ENCODE assay signal across 7 cellular contexts in the genomic region with DNA sequence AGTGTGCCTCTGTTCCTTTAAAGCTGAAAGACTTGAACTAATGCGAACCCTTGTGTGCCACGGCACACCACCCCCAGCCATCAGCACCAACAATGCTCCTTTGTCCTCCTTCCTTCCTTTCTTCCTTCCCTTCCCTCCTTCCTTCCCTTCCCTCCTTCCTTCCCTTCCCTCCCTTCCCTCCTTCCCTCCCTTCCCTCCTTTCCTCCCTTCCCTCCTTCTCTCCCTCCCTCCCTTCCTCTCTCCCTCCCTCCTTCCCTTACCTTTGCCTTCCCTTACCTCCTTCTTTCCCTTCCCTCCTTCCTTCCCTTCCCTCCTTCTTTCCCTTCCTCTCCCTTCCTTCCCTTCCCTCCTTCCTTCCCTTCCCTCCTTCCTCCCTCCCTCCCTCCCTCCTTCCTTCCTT.
"Had no signal": no experiment of that assay in that cellular context is flagged by ENCODE, and none has a peak within 500 bp of the region (broad histone marks: within the 10 kb centered on the region; RNA-seq: fewer than 3 reads in every experiment).

No MANE protein-coding gene starts in this region.

- H3K4me2 ChIP-seq: KMS-11 had no signal

- H3K27ac ChIP-seq: HL-60, KMS-11 had no signal

- DNase-seq: IMR-90, KBM-7, KG1 had no signal

- FAIRE-seq: HTR-8/SVneo, K562 had no signal

- ATAC-seq: K562 had no signal

- H3K4me3 ChIP-seq: K562 had no signal

- H3K9ac ChIP-seq: KMS-11 had no signal
